Comparison of ENCODE assay signal across 8 cellular contexts in the genomic region with DNA sequence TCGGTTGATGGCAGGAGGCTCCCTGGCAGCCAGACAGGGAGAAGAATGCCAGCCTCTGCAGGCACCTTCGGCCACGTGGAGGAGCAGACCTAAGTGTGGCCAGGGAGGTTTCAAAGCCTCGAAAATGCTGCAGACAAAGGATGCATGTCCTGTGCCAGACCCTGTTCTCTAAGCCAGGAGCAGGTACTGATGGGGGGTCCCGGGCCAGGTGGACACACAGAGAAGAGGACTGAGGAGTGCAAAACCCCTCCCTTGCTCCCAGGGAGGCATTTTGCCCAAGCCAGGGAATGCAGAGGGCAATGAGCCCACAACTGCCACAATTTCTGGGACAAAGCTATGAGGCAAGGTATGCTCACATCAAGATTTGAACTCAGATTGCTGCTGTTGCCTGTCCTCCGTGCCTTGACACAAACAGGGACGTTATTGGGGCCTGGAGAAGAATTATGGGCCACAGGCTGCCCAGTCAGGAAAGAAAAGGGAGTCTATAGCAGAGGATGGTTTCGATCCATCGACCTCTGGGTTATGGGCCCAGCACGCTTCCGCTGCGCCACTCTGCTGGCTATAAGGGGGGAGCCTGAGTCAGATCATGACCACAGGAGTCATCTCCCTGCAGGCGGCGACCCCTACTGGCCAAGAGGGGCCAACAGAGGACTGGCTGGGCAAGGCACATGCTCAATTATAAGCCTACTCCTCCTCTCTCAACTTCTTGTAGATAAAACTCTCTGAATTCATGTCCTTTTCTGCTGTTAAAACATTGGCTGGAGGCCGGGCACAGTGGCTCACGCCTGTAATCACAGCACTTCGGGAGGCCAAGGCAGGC. TPM values are rescaled to one million over a fixed set of nuclear protein-coding genes. Genes with fewer than 3 reads are reported as not detected.
DNase-seq lines count a peak whose midpoint lies in the region; ATAC-seq and TF ChIP-seq lines count a peak whose summit lies in the region.

No MANE protein-coding gene starts in this region.

- H3K4me1 Mint-ChIP-seq in effector memory CD8-positive, alpha-beta T cell (ENCODE audit: low read depth in 2 of 2), result peaks cover 18 to 35% of the 10 kb centered on the region in 2 donors
- peaks cover 30% of the 10 kb centered on the region for H3K4me1 Mint-ChIP-seq in memory B cell

- TF ChIP-seq CTCF in BJ (IDR thresholded peaks at IDR 0.05; ENCODE audit: insufficient read depth, low read depth, low read length), result peak; percentile 93

- no peaks in the 10 kb centered on the region for H3K9me3 Mint-ChIP-seq in effector memory CD8-positive, alpha-beta T cell
- no peaks in the 10 kb centered on the region for H3K9me3 Mint-ChIP-seq in memory B cell

- peak overlapping the region; percentile 98 to 99 for H3K27ac Mint-ChIP-seq in effector memory CD8-positive, alpha-beta T cell
- H3K27ac Mint-ChIP-seq in memory B cell, result peak overlapping the region; percentile 97

- no peaks in the 10 kb centered on the region for H3K27me3 ChIP-seq in BJ (ENCODE audit: control insufficient read depth, insufficient read depth, low read length)

- H3K27me3 Mint-ChIP-seq in effector memory CD8-positive, alpha-beta T cell, result no peaks in the 10 kb centered on the region
- H3K27me3 Mint-ChIP-seq in memory B cell, result no peaks in the 10 kb centered on the region

- peak; percentile 77 for DNase-seq in BJ (ENCODE audit: low read depth)
- peak; percentile 93 for DNase-seq in HS-5 (ENCODE audit: low read depth)
- peak; percentile 90 for DNase-seq in NOMO-1 treated with dmso at 0.1 percent for 144 hours (lab: John Stamatoyannopoulos, UW; ENCODE audit: unreplicated experiment)
- DNase-seq in activated CD8-positive, alpha-beta memory T cell treated with anti-CD3 and anti-CD28 coated beads for 4 hours (ENCODE audit: low read depth in 2 of 2), result peak; percentile 75 to 78
- peak; percentile 92 to 95 (median 93) for DNase-seq in effector memory CD8-positive, alpha-beta T cell
- peak; percentile 90 to 96 for DNase-seq in memory B cell (ENCODE audit: low spot score in 2 of 2)
- DNase-seq in stimulated activated CD8-positive, alpha-beta memory T cell treated with anti-CD3 and anti-CD28 coated beads, Interleukin-15, amount 100 ng/mL, for 1 hour (ENCODE audit: low read depth), result peak; percentile 73

- ATAC-seq in GM19351 (IDR thresholded peaks at IDR 0.05; ENCODE audit: unreplicated experiment), result peak; percentile 76
- ATAC-seq in effector memory CD8-positive, alpha-beta T cell (replicated peaks), result peak; percentile 76
- ATAC-seq in memory B cell (ENCODE audit: low read depth), result peak; percentile 73

- CTCF ChIA-PET in BJ (lab: Yijun Ruan, JAX), result interaction anchor here (0.6 to 2.0 kb wide), 12 partner anchors 8 to 602 kb away, joined by 3 to 8 read pairs (median 4); no protein-coding TSS in a partner anchor

- POLR2A ChIA-PET in BJ (lab: Charles Lee), result interaction anchor here (0.6 kb wide), 1 partner anchor 60 kb away, joined by 3 read pairs; no protein-coding TSS in a partner anchor

- H3K4me3 Mint-ChIP-seq in effector memory CD8-positive, alpha-beta T cell, result peak overlapping the region; percentile 73 to 77
- peak overlapping the region; percentile 51 for H3K4me3 Mint-ChIP-seq in memory B cell

- no peak overlapping the region for H3K4me3 ChIP-seq in BJ (ENCODE audit: low read depth, low read length)

- no peaks in the 10 kb centered on the region for H3K36me3 ChIP-seq in BJ (ENCODE audit: control insufficient read depth, insufficient read depth, low read length)

- H3K36me3 Mint-ChIP-seq in effector memory CD8-positive, alpha-beta T cell (ENCODE audit: insufficient read depth), result peaks cover 45% of the 10 kb centered on the region
- no peaks in the 10 kb centered on the region for H3K36me3 Mint-ChIP-seq in memory B cell

RNA-seq across cellular contexts. Expression of a gene that starts 25.1 kb away (rescaled TPM):
- 19.2 and 19.9 TPM in 2 replicates for polyA plus RNA-seq in BJ (2011; rRNA removed)
- 33.3 and 67.6 TPM in 2 replicates for polyA minus RNA-seq in BJ (2011; rRNA and poly(A)+ RNA removed)

RNA-seq across cellular contexts. Expression of a gene that starts 35.9 kb away (rescaled TPM):
- 68.5 and 75.5 TPM in 2 replicates for polyA plus RNA-seq in BJ (2011; rRNA removed)
- polyA minus RNA-seq in BJ (2011; rRNA and poly(A)+ RNA removed), result 24.8 and 26.8 TPM in 2 replicates

RNA-seq across cellular contexts. Expression of a gene that starts 43.9 kb away (rescaled TPM):
- polyA plus RNA-seq in BJ (2011; rRNA removed), result 84.0 and 118 TPM in 2 replicates
- 42.9 and 73.5 TPM in 2 replicates for polyA minus RNA-seq in BJ (2011; rRNA and poly(A)+ RNA removed)
